Comparison of ENCODE assay signal across 18 cellular contexts in genomic region chr17:38420518-38420917, GRCh38. TPM values are rescaled to one million over a fixed set of nuclear protein-coding genes. Genes with fewer than 3 reads are reported as not detected.
DNase-seq lines count a peak whose midpoint lies in the region; ATAC-seq and TF ChIP-seq lines count a peak whose summit lies in the region.
"Had no signal": no experiment of that assay in that cellular context is flagged by ENCODE, and none has a peak within 500 bp of the region (broad histone marks: within the 10 kb centered on the region; RNA-seq: fewer than 3 reads in every experiment).

No MANE protein-coding gene starts in this region.

- H3K9me3 ChIP-seq in thoracic aorta, result no peaks in the 10 kb centered on the region
- H3K9me3 ChIP-seq: thyroid gland had no signal

- DNase-seq in NAMALWA (ENCODE audit: low spot score) (peak; percentile 30), mesothelial cell of epicardium (ENCODE audit: low spot score in 2 of 2, unreplicated experiment in 2 of 2) (no peak), thoracic aorta (ENCODE audit: low spot score) (no peak), A172 (ENCODE audit: low spot score) (no peak), germinal center (ENCODE audit: low spot score) (no peak)
- DNase-seq: activated CD4-positive, alpha-beta T cell treated with anti-CD3 and anti-CD28 coated beads for 4 hours; natural killer cell; NCI-H1105; NCI-H510A; NK-92 treated with Interleukin-12 subunit alpha and Interleukin-12 subunit beta, amount 100 ng/mL, for 24 hours; RPMI8226; SW 1271; thyroid gland had no signal

- H3K27ac Mint-ChIP-seq in mesothelial cell of epicardium, result no peak overlapping the region
- H3K27ac Mint-ChIP-seq: natural killer cell; progenitor cell of endocrine pancreas; stimulated activated effector memory CD8-positive, alpha-beta T cell treated with anti-CD3 and anti-CD28 coated beads, Interleukin-12 subunit alpha, Interleukin-12 subunit beta, amount 100 ng/mL, for 72 hours had no signal

- no peaks in the 10 kb centered on the region for H3K9me3 Mint-ChIP-seq in mesothelial cell of epicardium
- H3K9me3 Mint-ChIP-seq: natural killer cell; stimulated activated effector memory CD8-positive, alpha-beta T cell treated with anti-CD3 and anti-CD28 coated beads, Interleukin-12 subunit alpha, Interleukin-12 subunit beta, amount 100 ng/mL, for 72 hours had no signal

- peaks cover 34% of the 10 kb centered on the region for H3K27me3 Mint-ChIP-seq in mesothelial cell of epicardium (ENCODE audit: low read depth)

- no peaks in the 10 kb centered on the region for H3K36me3 ChIP-seq in thoracic aorta
- H3K36me3 ChIP-seq: thyroid gland had no signal

- no peaks in the 10 kb centered on the region for H3K36me3 Mint-ChIP-seq in mesothelial cell of epicardium
- H3K36me3 Mint-ChIP-seq: natural killer cell; stimulated activated effector memory CD8-positive, alpha-beta T cell treated with anti-CD3 and anti-CD28 coated beads, Interleukin-12 subunit alpha, Interleukin-12 subunit beta, amount 100 ng/mL, for 72 hours had no signal

- peak overlapping the region; percentile 6 for H3K4me3 Mint-ChIP-seq in mesothelial cell of epicardium
- H3K4me3 Mint-ChIP-seq: natural killer cell; stimulated activated effector memory CD8-positive, alpha-beta T cell treated with anti-CD3 and anti-CD28 coated beads, Interleukin-12 subunit alpha, Interleukin-12 subunit beta, amount 100 ng/mL, for 72 hours had no signal

- no peak overlapping the region for H3K4me3 ChIP-seq in thoracic aorta
- H3K4me3 ChIP-seq: lung, thyroid gland had no signal

- H3K4me1 Mint-ChIP-seq in mesothelial cell of epicardium, result peaks cover 51% of the 10 kb centered on the region

- H3K4me1 ChIP-seq in thoracic aorta (ENCODE audit: control insufficient read depth in 1 of 2, low read depth in 2 of 2), result peaks cover 20 to 42% of the 10 kb centered on the region in 2 donors

- H3K27ac ChIP-seq in cingulate gyrus (ENCODE audit: low read depth, low read length) (peak overlapping the region; percentile 69), thoracic aorta (peak overlapping the region; percentile 81 to 88)
- H3K27ac ChIP-seq: thyroid gland had no signal

- no peak for ATAC-seq in thoracic aorta (ENCODE audit: insufficient number of reproducible peaks, low FRiP score, low read depth)
- ATAC-seq in HG03097 (IDR thresholded peaks at IDR 0.05; ENCODE audit: low FRiP score, unreplicated experiment), result no peak
- ATAC-seq: natural killer cell; stimulated activated effector memory CD8-positive, alpha-beta T cell treated with anti-CD3 and anti-CD28 coated beads, Interleukin-12 subunit alpha, Interleukin-12 subunit beta, amount 100 ng/mL, for 72 hours had no signal

- no peaks in the 10 kb centered on the region for H3K27me3 ChIP-seq in thoracic aorta (replicated peaks; ENCODE audit: insufficient read depth)

- TF ChIP-seq CTCF in mesothelial cell of epicardium (IDR thresholded peaks at IDR 0.05; ENCODE audit: unreplicated experiment) (no peak), thoracic aorta (IDR thresholded peaks at IDR 0.05) (no peak)

RNA-seq across cellular contexts. Expression of gene ARHGAP23, which starts 7.7 kb away (rescaled TPM):
- total RNA-seq in mesothelial cell of epicardium, result 86.7 to 89.1 TPM (median 87.2 TPM) in 3 replicates
- 10 to 100 TPM; 87.1 to 89.2 TPM for total RNA-seq in thoracic aorta
- 48.9 and 68.6 TPM in 2 replicates for total RNA-seq in A172 (2014; rRNA removed; shearing (Covaris generic))
